ENCODE assay signal across 8 cellular contexts in the genomic region with DNA sequence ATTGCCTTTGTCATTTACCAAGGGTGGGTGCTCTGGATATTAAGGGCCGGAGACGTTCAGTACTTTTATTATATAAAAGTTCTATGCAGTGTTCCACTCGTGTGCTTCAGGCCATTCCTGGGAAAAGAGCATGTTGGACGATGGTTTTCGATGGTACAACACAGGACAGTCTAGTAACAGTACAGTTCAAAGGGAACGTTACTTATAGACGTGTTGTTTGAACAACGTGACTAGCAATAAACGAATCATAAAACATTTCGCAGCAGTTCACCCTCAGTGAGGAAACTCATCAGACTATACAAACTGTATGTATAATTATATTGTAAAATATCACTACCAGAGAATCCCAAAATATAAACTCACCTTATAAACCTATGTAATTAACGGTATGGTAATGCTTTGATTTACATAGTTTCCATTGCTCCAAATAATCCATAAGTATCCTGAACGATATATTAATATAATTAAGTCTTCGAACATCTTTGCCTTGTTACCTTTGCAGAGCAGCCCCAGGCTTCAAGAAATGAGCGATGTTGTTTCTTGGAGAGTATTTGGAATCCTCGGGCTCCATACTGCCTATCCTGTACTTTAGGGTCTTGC. TPM values are rescaled to one million over a fixed set of nuclear protein-coding genes. Genes with fewer than 3 reads are reported as not detected.
DNase-seq lines count a peak whose midpoint lies in the region; ATAC-seq and TF ChIP-seq lines count a peak whose summit lies in the region.

No MANE protein-coding gene starts in this region.

- ATAC-seq in gastrocnemius medialis = peak; percentile 8 to 13

- peak overlapping the region; percentile 96 for H3K9ac ChIP-seq in SU-DHL-6 (ENCODE audit: low read length)

- H3K9me2 ChIP-seq in SU-DHL-6 (replicated peaks; ENCODE audit: insufficient read depth, low read length) = no peaks in the 10 kb centered on the region

- no peak for TF ChIP-seq POLR2A in gastrocnemius medialis (IDR thresholded peaks at IDR 0.05)

- H3K36me3 ChIP-seq in SU-DHL-6 (ENCODE audit: low read length) = no peaks in the 10 kb centered on the region
- no peaks in the 10 kb centered on the region for H3K36me3 ChIP-seq in gastrocnemius medialis

- DNase-seq in GM12864 (ENCODE audit: low read depth) = no peak
- no peak for DNase-seq in fibroblast of the aortic adventitia (ENCODE audit: low read depth)
- no peak for DNase-seq in gastrocnemius medialis
- no peak for DNase-seq in NCI-H1930 (lab: John Stamatoyannopoulos, UW)
- no peak for DNase-seq in NCI-H446 (lab: John Stamatoyannopoulos, UW)
- no peak for DNase-seq in superior temporal gyrus (ENCODE audit: extremely low spot score)
- no peak for DNase-seq in DMS 273 (lab: John Stamatoyannopoulos, UW; ENCODE audit: unreplicated experiment)

- H3K4me3 ChIP-seq in GM12864 (ENCODE audit: low read depth, low read length) (peak overlapping the region; percentile 70), SU-DHL-6 (ENCODE audit: insufficient read depth, low read length, poor library complexity, severe bottlenecking) (peak overlapping the region; percentile 90), fibroblast of the aortic adventitia (ENCODE audit: low read depth, low read length) (peak overlapping the region; percentile 94), gastrocnemius medialis (peak overlapping the region; percentile 75 to 99 (median 87))

- H3K4me1 ChIP-seq in gastrocnemius medialis = peaks cover 39 to 52% of the 10 kb centered on the region in 2 donors

- H3K4me2 ChIP-seq in SU-DHL-6 (ENCODE audit: low read depth, low read length, poor library complexity, severe bottlenecking) = peak overlapping the region; percentile 99

- no peaks in the 10 kb centered on the region for H3F3A ChIP-seq in SU-DHL-6 (ENCODE audit: insufficient read depth)

- H3K27me3 ChIP-seq in SU-DHL-6 (ENCODE audit: low read length) = no peaks in the 10 kb centered on the region
- no peaks in the 10 kb centered on the region for H3K27me3 ChIP-seq in gastrocnemius medialis

- peak overlapping the region; percentile 50 for H2AFZ ChIP-seq in SU-DHL-6 (ENCODE audit: low read depth, low read length, severe bottlenecking)

- TF ChIP-seq CTCF in GM12864 (IDR thresholded peaks at IDR 0.05; ENCODE audit: low read depth, low read length, missing control alignments) = no peak
- no peak for TF ChIP-seq CTCF in SU-DHL-6 (IDR thresholded peaks at IDR 0.05; ENCODE audit: insufficient read depth, low read length, poor library complexity, severe bottlenecking)
- TF ChIP-seq CTCF in fibroblast of the aortic adventitia (IDR thresholded peaks at IDR 0.05; ENCODE audit: insufficient read depth, low read length) = no peak
- no peak for TF ChIP-seq CTCF in gastrocnemius medialis (IDR thresholded peaks at IDR 0.05 in 4 of 5, conservative IDR thresholded peaks at IDR 0.05 in 1 of 5)

- H4K20me1 ChIP-seq in SU-DHL-6 (ENCODE audit: low read depth, low read length) = peaks cover 3% of the 10 kb centered on the region; the same call in 1 of the 2 replicates

- in situ Hi-C loops in gastrocnemius medialis (cut with MboI; ENCODE audit: low sequenced_read_pairs in 4 of 4) = loop anchor here in 1 of 4 donors (25.0 kb wide), 1 partner anchor 101 kb away; a partner anchor contains a TSS

- no peaks in the 10 kb centered on the region for H3K9me3 ChIP-seq in SU-DHL-6 (ENCODE audit: insufficient read depth, low read length)
- no peaks in the 10 kb centered on the region for H3K9me3 ChIP-seq in gastrocnemius medialis

- intact Hi-C loops in gastrocnemius medialis (cut with DNase I; ENCODE audit: low total_unique reads) = loop anchor here (1.0 to 5.0 kb wide), 2 partner anchors 10 to 36 kb away; a partner anchor contains a TSS

- H3K27ac ChIP-seq in SU-DHL-6 (ENCODE audit: low read depth, low read length) (peak overlapping the region; percentile 71), gastrocnemius medialis (peak overlapping the region; percentile 91 to 98 (median 97))

- H3K79me2 ChIP-seq in SU-DHL-6 (ENCODE audit: insufficient read depth, low read length) = peaks cover 70% of the 10 kb centered on the region

RNA-seq across cellular contexts. Expression of a gene that starts 0.6 kb away (rescaled TPM):
- total RNA-seq in fibroblast of the aortic adventitia (ENCODE audit: low replicate concordance) = 77.6 and 296 TPM in 2 replicates
- total RNA-seq in gastrocnemius medialis = 100 to 1,000 TPM in 1 of 4 donors, 10 to 100 TPM in 3; 60.7 to 127 (median 71.5) TPM

RNA-seq across cellular contexts. Expression of a gene that starts 10.3 kb away (rescaled TPM):
- total RNA-seq in fibroblast of the aortic adventitia (ENCODE audit: low replicate concordance) (22.2 and 31.3 TPM in 2 replicates), gastrocnemius medialis (10 to 100 TPM in 3 of 4 donors, 1 to 10 TPM in 1; 9.8 to 14.4 (median 12.3) TPM)
